In the genomic region with DNA sequence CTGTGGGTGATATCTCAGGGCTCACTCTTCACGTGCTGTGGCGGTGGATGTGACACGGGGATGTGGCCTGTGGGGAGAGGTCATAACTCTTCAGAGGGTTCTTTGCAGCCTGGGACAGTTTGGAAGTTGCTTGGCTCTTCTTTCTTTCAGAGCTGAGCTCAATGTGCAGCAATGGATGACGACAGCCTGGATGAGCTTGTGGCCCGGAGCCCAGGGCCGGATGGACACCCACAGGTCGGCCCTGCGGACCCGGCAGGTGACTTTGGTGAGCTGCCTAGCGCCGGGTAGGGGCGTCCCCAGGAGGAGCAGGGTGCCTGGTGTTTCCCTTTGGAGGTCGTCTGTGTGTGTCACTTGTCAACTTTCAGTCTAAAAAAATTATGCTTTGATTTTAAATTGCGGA, we compare ENCODE assay signal across 25 cellular contexts. TPM values are rescaled to one million over a fixed set of nuclear protein-coding genes. Genes with fewer than 3 reads are reported as not detected.
DNase-seq lines count a peak whose midpoint lies in the region; ATAC-seq, FAIRE-seq and TF ChIP-seq lines count a peak whose summit lies in the region.
"Had no signal": no experiment of that assay in that cellular context is flagged by ENCODE, and none has a peak within 500 bp of the region (broad histone marks: within the 10 kb centered on the region; RNA-seq: fewer than 3 reads in every experiment).

No MANE protein-coding gene starts in this region.

- no peak overlapping the region for H4K8ac ChIP-seq in H9 (replicated peaks; ENCODE audit: insufficient read length, low read depth, low read length)

- H2BK12ac ChIP-seq in H9 (ENCODE audit: insufficient read length, low read depth, low read length), result no peak overlapping the region

- H3T11ph ChIP-seq in H9 (ENCODE audit: low read length), result no peak overlapping the region

- intact Hi-C loops in natural killer cell (cut with micrococcal nuclease), result no loop called here

- no peak overlapping the region for H2BK5ac ChIP-seq in H9 (ENCODE audit: insufficient read length, low read length)

- H3K9me3 ChIP-seq in H9 (ENCODE audit: control insufficient read depth, low read depth, low read length), result no peaks in the 10 kb centered on the region
- no peaks in the 10 kb centered on the region for H3K9me3 ChIP-seq in gastroesophageal sphincter
- H3K9me3 ChIP-seq: Caco-2, left lung, pancreas had no signal

- no peak overlapping the region for H2AFZ ChIP-seq in H9 (ENCODE audit: low read length)

- peaks cover 42% of the 10 kb centered on the region; the same call in 1 of the 2 replicates for H3K79me2 ChIP-seq in H9 (ENCODE audit: insufficient read depth, low read length)

- no peak for TF ChIP-seq POLR2A in gastroesophageal sphincter (IDR thresholded peaks at IDR 0.05)
- TF ChIP-seq POLR2A in H54 (IDR thresholded peaks at IDR 0.05; ENCODE audit: low read depth, low read length), result no peak

- no peak overlapping the region for H3K14ac ChIP-seq in H9 (ENCODE audit: insufficient read depth, low read length)

- H3K27me3 Mint-ChIP-seq in T-helper 1 cell treated with Interleukin-12 subunit alpha and Interleukin-12 subunit beta and Interleukin-4 antibody, amounts not matched to agents 30 μg/mL and 1 μg/mL, for 36 hours (ENCODE audit: low read depth), result no peaks in the 10 kb centered on the region
- H3K27me3 Mint-ChIP-seq in H9 (ENCODE audit: low read depth), result no peaks in the 10 kb centered on the region
- no peaks in the 10 kb centered on the region for H3K27me3 Mint-ChIP-seq in natural killer cell (ENCODE audit: low read depth in 2 of 2)

- ATAC-seq in natural killer cell, result no peak
- no peak for ATAC-seq in gastroesophageal sphincter
- ATAC-seq in HG03469 (IDR thresholded peaks at IDR 0.05; ENCODE audit: unreplicated experiment), result no peak
- ATAC-seq: activated T-cell treated with anti-CD3 and anti-CD28 coated beads, Interleukin-2, amount 50 U/mL, for 4 hours; esophagus mucosa; left lung; pancreas had no signal

- no peak for TF ChIP-seq CTCF in H9 (conservative IDR thresholded peaks at IDR 0.05)
- no peak for TF ChIP-seq CTCF in natural killer cell (IDR thresholded peaks at IDR 0.05)
- no peak for TF ChIP-seq CTCF in gastroesophageal sphincter (IDR thresholded peaks at IDR 0.05)

- H4K20me1 ChIP-seq in H9 (ENCODE audit: control insufficient read depth, insufficient read depth, insufficient read length), result peaks cover 3% of the 10 kb centered on the region

- no peaks in the 10 kb centered on the region for H3K4me1 ChIP-seq in H9 (ENCODE audit: insufficient read depth, low read length)
- peaks cover 0 to 46% (median 35%) of the 10 kb centered on the region in 3 donors for H3K4me1 ChIP-seq in gastroesophageal sphincter

- peaks cover 21% of the 10 kb centered on the region for H3K36me3 Mint-ChIP-seq in T-helper 1 cell treated with Interleukin-12 subunit alpha and Interleukin-12 subunit beta and Interleukin-4 antibody, amounts not matched to agents 30 μg/mL and 1 μg/mL, for 36 hours (ENCODE audit: low read depth)
- H3K36me3 Mint-ChIP-seq in H9 (ENCODE audit: insufficient read depth in 1 of 3, low read depth in 3 of 3) (peaks cover 16 to 44% (median 37%) of the 10 kb centered on the region in 3 experiments; a peak in 6 of 7 replicates), natural killer cell (no peaks in the 10 kb centered on the region)

- no peak for FAIRE-seq in H54 (lab: Jason Lieb, UNC)
- FAIRE-seq: pancreas had no signal

- peak overlapping the region; percentile 41 for H3K27ac Mint-ChIP-seq in T-helper 1 cell treated with Interleukin-12 subunit alpha and Interleukin-12 subunit beta and Interleukin-4 antibody, amounts not matched to agents 30 μg/mL and 1 μg/mL, for 36 hours
- peak overlapping the region in 2 of 3 experiments; percentile 61 to 71; a peak in 4 of 7 replicates for H3K27ac Mint-ChIP-seq in H9
- H3K27ac Mint-ChIP-seq in natural killer cell, result peak overlapping the region; percentile 53 to 66

- H3K4me3 ChIP-seq in gastroesophageal sphincter, result no peak overlapping the region
- H3K4me3 ChIP-seq: cardiac muscle cell, left lung, pancreas had no signal

- H2BK20ac ChIP-seq in H9 (ENCODE audit: low read depth, low read length, poor library complexity, severe bottlenecking), result no peak overlapping the region

- no peak overlapping the region for H3K56ac ChIP-seq in H9 (ENCODE audit: insufficient read length, low read depth, low read length)

- H3K4ac ChIP-seq in H9 (ENCODE audit: low read depth, low read length), result no peak overlapping the region

- no peak for TF ChIP-seq EP300 in gastroesophageal sphincter (IDR thresholded peaks at IDR 0.05)

- H3K18ac ChIP-seq in H9 (ENCODE audit: insufficient read length, low read depth, low read length), result no peak overlapping the region

- no peak overlapping the region for H3K4me3 Mint-ChIP-seq in T-helper 1 cell treated with Interleukin-12 subunit alpha and Interleukin-12 subunit beta and Interleukin-4 antibody, amounts not matched to agents 30 μg/mL and 1 μg/mL, for 36 hours
- H3K4me3 Mint-ChIP-seq in H9 (no peak overlapping the region; a peak in 1 of 5 replicates), natural killer cell (peak overlapping the region; percentile 45)
- H3K4me3 Mint-ChIP-seq: activated T-cell treated with anti-CD3 and anti-CD28 coated beads, Interleukin-2, amount 50 U/mL, for 4 hours had no signal

- no peak overlapping the region for H3K4me2 ChIP-seq in H9 (ENCODE audit: insufficient read depth, insufficient read length, low read length)

- no peaks in the 10 kb centered on the region for H3K9me3 Mint-ChIP-seq in T-helper 1 cell treated with Interleukin-12 subunit alpha and Interleukin-12 subunit beta and Interleukin-4 antibody, amounts not matched to agents 30 μg/mL and 1 μg/mL, for 36 hours
- no peaks in the 10 kb centered on the region for H3K9me3 Mint-ChIP-seq in H9
- no peaks in the 10 kb centered on the region for H3K9me3 Mint-ChIP-seq in natural killer cell
- H3K9me3 Mint-ChIP-seq: activated T-cell treated with anti-CD3 and anti-CD28 coated beads, Interleukin-2, amount 50 U/mL, for 4 hours had no signal

- no peak overlapping the region for H3K9ac ChIP-seq in H9 (ENCODE audit: extremely low read depth, insufficient read length, low read length)

- no peak overlapping the region for H3K23ac ChIP-seq in H9 (ENCODE audit: insufficient read length, low read depth, low read length)

- H3K79me1 ChIP-seq in H9 (ENCODE audit: insufficient read depth, low read depth, low read length, poor library complexity, severe bottlenecking), result peaks cover 14% of the 10 kb centered on the region

- no peak overlapping the region for H4K5ac ChIP-seq in H9 (ENCODE audit: insufficient read length, low read depth, low read length)

- H2BK120ac ChIP-seq in H9 (ENCODE audit: low read depth, low read length, poor library complexity, severe bottlenecking), result no peak overlapping the region

- WGBS in H9 (ENCODE audit: extremely low coverage, insufficient read length, low lambda C conversion rate), result no CpG with 5 or more reads among the region's 14 CpGs
- WGBS in gastroesophageal sphincter (ENCODE audit: low coverage in 1 of 2), 2 donors, result 67 to 82% methylated on average over 1 to 10 of the region's 14 CpGs

- DNase-seq in T-helper 1 cell (no peak), H9 (no peak), cerebellum (ENCODE audit: low spot score) (peak; percentile 60), natural killer cell (no peak), H54 (ENCODE audit: insufficient read length, low spot score) (no peak)
- DNase-seq: activated CD4-positive, alpha-beta T cell treated with anti-CD3 and anti-CD28 coated beads, Interleukin-2, amount 50 U/mL, for 1 hour; activated T-cell treated with anti-CD3 and anti-CD28 coated beads, Interleukin-2, amount 50 U/mL, for 4 hours; Caco-2; effector CD4-positive, alpha-beta T cell; KBM-7; left lung; MV-4-11; NCI-H187 treated with DMSO at 0.1 percent for 48 hours; NCI-H446; NK-92 treated with Interleukin-12 subunit alpha and Interleukin-12 subunit beta, amount 100 ng/mL, for 24 hours; stimulated activated CD4-positive, alpha-beta T cell treated with anti-CD3 and anti-CD28 coated beads, Interleukin-2, amount 100 ng/mL, for 24 hours had no signal

- H3K27ac ChIP-seq in H9 (ENCODE audit: insufficient read length, low read depth, low read length), result no peak overlapping the region
- no peak overlapping the region for H3K27ac ChIP-seq in gastroesophageal sphincter
- H3K27ac ChIP-seq: 22Rv1, cardiac muscle cell, left lung, pancreas had no signal

- no peak overlapping the region for H2AK5ac ChIP-seq in H9 (ENCODE audit: insufficient read length, low read length)

- no peak overlapping the region for H2BK15ac ChIP-seq in H9 (ENCODE audit: low read depth, low read length)

- peaks cover 0 to 47% of the 10 kb centered on the region in 2 donors for H3K36me3 ChIP-seq in gastroesophageal sphincter

- peaks cover 24% of the 10 kb centered on the region for H3K4me1 Mint-ChIP-seq in T-helper 1 cell treated with Interleukin-12 subunit alpha and Interleukin-12 subunit beta and Interleukin-4 antibody, amounts not matched to agents 30 μg/mL and 1 μg/mL, for 36 hours (ENCODE audit: low read depth)
- H3K4me1 Mint-ChIP-seq in H9 (peaks cover 11 to 15% of the 10 kb centered on the region in 2 experiments; a peak in 3 of 4 replicates), natural killer cell (peaks cover 44 to 47% of the 10 kb centered on the region in 2 donors)

- H3K27me3 ChIP-seq in H9 (ENCODE audit: insufficient read depth, low read length) (no peaks in the 10 kb centered on the region), gastroesophageal sphincter (no peaks in the 10 kb centered on the region)
- H3K27me3 ChIP-seq: cardiac muscle cell, left lung, pancreas had no signal

- H3K23me2 ChIP-seq in H9 (ENCODE audit: insufficient read length, low read depth, low read length, poor library complexity, severe bottlenecking), result peaks cover 7% of the 10 kb centered on the region

- no peak overlapping the region for H4K91ac ChIP-seq in H9 (ENCODE audit: insufficient read length, low read depth, low read length)

RNA-seq across cellular contexts. Expression of a gene that starts 5.1 kb away (rescaled TPM):
- total RNA-seq in H9 (2021) (48.9 and 50.6 TPM in 2 replicates), cerebellum (25.9 TPM), natural killer cell (10 to 100 TPM; 46.1 to 52.0 (median 46.9) TPM), gastroesophageal sphincter (10 to 100 TPM; 18.0 to 28.0 (median 25.1) TPM)

RNA-seq across cellular contexts. Expression of a gene that starts 20.6 kb away (rescaled TPM):
- total RNA-seq in H9 (2021) (26.3 and 30.0 TPM in 2 replicates), cerebellum (10.3 TPM), natural killer cell (10 to 100 TPM; 19.0 to 21.7 (median 20.0) TPM), gastroesophageal sphincter (10 to 100 TPM in 2 of 4 donors, 1 to 10 TPM in 2; 3.4 to 12.5 (median 8.6) TPM)

RNA-seq across cellular contexts. Expression of a gene that starts 20.8 kb away (rescaled TPM):
- total RNA-seq in H9 (2021), result 4.2 and 4.7 TPM in 2 replicates
- total RNA-seq in cerebellum, result not detected
- 1 to 10 TPM; 3.5 to 5.2 (median 5.0) TPM for total RNA-seq in natural killer cell
- total RNA-seq in gastroesophageal sphincter, result 1 to 10 TPM in 3 of 4 donors, under 1 TPM in 1; 0.81 to 2.1 (median 1.1) TPM

RNA-seq across cellular contexts. Expression of a gene that starts 34.4 kb away (rescaled TPM):
- total RNA-seq in H9 (2021) (9.7 and 9.8 TPM in 2 replicates), cerebellum (4.5 TPM), natural killer cell (10 to 100 TPM; 63.3 to 97.3 (median 77.3) TPM), gastroesophageal sphincter (10 to 100 TPM in 3 of 4 donors, 1 to 10 TPM in 1; 5.4 to 25.4 (median 13.9) TPM)

RNA-seq across cellular contexts. Expression of a gene that starts 43.4 kb away (rescaled TPM):
- total RNA-seq in H9 (2021) (0.46 TPM in 1 of 2 replicates, not detected in the other), cerebellum (0.45 TPM), natural killer cell (not detected), gastroesophageal sphincter (not detected)
- total RNA-seq: activated T-cell treated with anti-CD3 and anti-CD28 coated beads, Interleukin-2, amount 50 U/mL, for 4 hours; esophagus mucosa; left lung; RPMI7951; ureter had no signal
